11 cellular contexts compared by ENCODE assay signal in the genomic region with DNA sequence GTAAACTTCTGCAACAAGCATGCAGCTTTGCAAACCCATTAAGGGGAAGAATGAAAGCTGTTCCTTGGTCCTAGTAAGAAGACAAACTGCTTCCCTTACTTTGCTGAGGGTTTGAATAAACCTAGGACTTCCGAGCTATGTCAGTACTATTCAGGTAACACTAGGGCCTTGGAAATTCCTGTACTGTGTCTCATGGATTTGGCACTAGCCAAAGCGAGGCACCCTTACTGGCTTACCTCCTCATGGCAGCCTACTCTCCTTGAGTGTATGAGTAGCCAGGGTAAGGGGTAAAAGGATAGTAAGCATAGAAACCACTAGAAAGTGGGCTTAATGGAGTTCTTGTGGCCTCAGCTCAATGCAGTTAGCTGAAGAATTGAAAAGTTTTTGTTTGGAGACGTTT.
DNase-seq lines count a peak whose midpoint lies in the region; ATAC-seq and TF ChIP-seq lines count a peak whose summit lies in the region.
"Had no signal": no experiment of that assay in that cellular context is flagged by ENCODE, and none has a peak within 500 bp of the region (broad histone marks: within the 10 kb centered on the region; RNA-seq: fewer than 3 reads in every experiment).

No MANE protein-coding gene starts in this region.

- H4K20me1 ChIP-seq in Loucy (ENCODE audit: insufficient read depth, low read length, poor library complexity, severe bottlenecking), result no peaks in the 10 kb centered on the region

- H3F3A ChIP-seq in Loucy (ENCODE audit: low read depth), result no peaks in the 10 kb centered on the region

- no peaks in the 10 kb centered on the region; the same call in 1 of the 2 replicates for H3K9me2 ChIP-seq in Loucy (replicated peaks; ENCODE audit: low read depth, low read length)

- no peak for TF ChIP-seq CTCF in Loucy (conservative IDR thresholded peaks at IDR 0.05; ENCODE audit: low read length)
- TF ChIP-seq CTCF in WTC11 (IDR thresholded peaks at IDR 0.05), result no peak
- no peak for TF ChIP-seq CTCF in epithelial cell of esophagus (IDR thresholded peaks at IDR 0.05; ENCODE audit: insufficient read depth, low read depth, low read length, missing control alignments)
- no peak for TF ChIP-seq CTCF in omental fat pad (IDR thresholded peaks at IDR 0.05)

- H3K27me3 ChIP-seq in Loucy (ENCODE audit: insufficient read depth, low read length, poor library complexity, severe bottlenecking), result no peaks in the 10 kb centered on the region

- H3K27ac Mint-ChIP-seq in WTC11, result no peak overlapping the region
- H3K27ac Mint-ChIP-seq: CD4-positive, CD25-positive, alpha-beta regulatory T cell; IgD-negative memory B cell had no signal

- H3K4me3 ChIP-seq in Loucy (ENCODE audit: low read length, poor library complexity, severe bottlenecking) (no peak overlapping the region), epithelial cell of esophagus (ENCODE audit: low read length) (no peak overlapping the region)
- H3K4me3 ChIP-seq: HAP-1 had no signal

- H3K4me2 ChIP-seq in Loucy (ENCODE audit: low read depth, low read length, poor library complexity, severe bottlenecking), result no peak overlapping the region

- H3K4me1 Mint-ChIP-seq in WTC11, result peaks cover 14% of the 10 kb centered on the region
- H3K4me1 Mint-ChIP-seq: CD4-positive, CD25-positive, alpha-beta regulatory T cell; IgD-negative memory B cell had no signal

- no peaks in the 10 kb centered on the region for H3K9me3 ChIP-seq in Loucy (ENCODE audit: insufficient read depth, low read depth, low read length)
- H3K9me3 ChIP-seq: HAP-1 had no signal

- peak overlapping the region; percentile 61; the same call in 1 of the 2 replicates for H2AFZ ChIP-seq in Loucy (ENCODE audit: low read length)

- ATAC-seq in WTC11 (peak; percentile 53), omental fat pad (ENCODE audit: low FRiP score) (no peak)

- DNase-seq in WTC11 (ENCODE audit: low spot score) (no peak), epithelial cell of esophagus (ENCODE audit: low read depth) (peak; percentile 48), kidney tubule cell (ENCODE audit: low spot score) (peak; percentile 15), omental fat pad (ENCODE audit: low spot score) (no peak), DMS153 treated with DMSO at 0.1 percent for 48 hours (lab: John Stamatoyannopoulos, UW; ENCODE audit: unreplicated experiment) (no peak), NCI-H2029 treated with DMSO at 0.1 percent for 48 hours (lab: John Stamatoyannopoulos, UW) (no peak)
- DNase-seq: CD4-positive, CD25-positive, alpha-beta regulatory T cell; GOT3 had no signal

- no peaks in the 10 kb centered on the region for H3K4me1 ChIP-seq in Loucy (ENCODE audit: insufficient read depth, low read length, poor library complexity, severe bottlenecking)
- H3K4me1 ChIP-seq: HAP-1 had no signal

- no peaks in the 10 kb centered on the region for H3K36me3 Mint-ChIP-seq in WTC11
- H3K36me3 Mint-ChIP-seq: CD4-positive, CD25-positive, alpha-beta regulatory T cell; IgD-negative memory B cell had no signal

- no peaks in the 10 kb centered on the region for H3K79me2 ChIP-seq in Loucy (ENCODE audit: insufficient read depth, low read length)

- no peak overlapping the region for H3K4me3 Mint-ChIP-seq in WTC11
- H3K4me3 Mint-ChIP-seq: CD4-positive, CD25-positive, alpha-beta regulatory T cell; IgD-negative memory B cell had no signal

- CTCF ChIA-PET in WTC11 (lab: Charles Lee), result no interaction called here

- H3K9ac ChIP-seq in Loucy (ENCODE audit: low read depth, low read length, poor library complexity, severe bottlenecking), result no peak overlapping the region

- POLR2A ChIA-PET in WTC11 (lab: Charles Lee), result no interaction called here

- no peaks in the 10 kb centered on the region for H3K27me3 Mint-ChIP-seq in WTC11 (ENCODE audit: low read depth)
- H3K27me3 Mint-ChIP-seq: IgD-negative memory B cell had no signal

- no peaks in the 10 kb centered on the region for H3K36me3 ChIP-seq in Loucy (ENCODE audit: insufficient read depth, low read length)
- H3K36me3 ChIP-seq: HAP-1 had no signal

- no peaks in the 10 kb centered on the region for H3K9me3 Mint-ChIP-seq in WTC11
- H3K9me3 Mint-ChIP-seq: IgD-negative memory B cell had no signal

TF ChIP-seq in WTC11, 78 proteins besides CTCF, POLR2A, EP300 and RAD21:
- TF ChIP-seq ESRRA (CRISPR knock-in tag; IDR thresholded peaks at IDR 0.05; ENCODE audit: borderline replicate concordance) (no peak), ZBTB21 (CRISPR knock-in tag; IDR thresholded peaks at IDR 0.05; ENCODE audit: borderline replicate concordance) (no peak), ETV6 (CRISPR knock-in tag; IDR thresholded peaks at IDR 0.05) (no peak), ZNF232 (CRISPR knock-in tag; IDR thresholded peaks at IDR 0.05) (no peak), RORB (CRISPR knock-in tag; IDR thresholded peaks at IDR 0.05) (no peak), NR1H2 (CRISPR knock-in tag; IDR thresholded peaks at IDR 0.05) (no peak)
- TF ChIP-seq, protein P1, sequence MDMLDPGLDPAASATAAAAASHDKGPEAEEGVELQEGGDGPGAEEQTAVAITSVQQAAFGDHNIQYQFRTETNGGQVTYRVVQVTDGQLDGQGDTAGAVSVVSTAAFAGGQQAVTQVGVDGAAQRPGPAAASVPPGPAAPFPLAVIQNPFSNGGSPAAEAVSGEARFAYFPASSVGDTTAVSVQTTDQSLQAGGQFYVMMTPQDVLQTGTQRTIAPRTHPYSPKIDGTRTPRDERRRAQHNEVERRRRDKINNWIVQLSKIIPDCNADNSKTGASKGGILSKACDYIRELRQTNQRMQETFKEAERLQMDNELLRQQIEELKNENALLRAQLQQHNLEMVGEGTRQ (CRISPR knock-in tag; IDR thresholded peaks at IDR 0.05), result no peak
- TF ChIP-seq, protein P2, sequence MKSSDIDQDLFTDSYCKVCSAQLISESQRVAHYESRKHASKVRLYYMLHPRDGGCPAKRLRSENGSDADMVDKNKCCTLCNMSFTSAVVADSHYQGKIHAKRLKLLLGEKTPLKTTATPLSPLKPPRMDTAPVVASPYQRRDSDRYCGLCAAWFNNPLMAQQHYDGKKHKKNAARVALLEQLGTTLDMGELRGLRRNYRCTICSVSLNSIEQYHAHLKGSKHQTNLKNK (CRISPR knock-in tag; IDR thresholded peaks at IDR 0.05), result no peak
- TF ChIP-seq, protein P3, sequence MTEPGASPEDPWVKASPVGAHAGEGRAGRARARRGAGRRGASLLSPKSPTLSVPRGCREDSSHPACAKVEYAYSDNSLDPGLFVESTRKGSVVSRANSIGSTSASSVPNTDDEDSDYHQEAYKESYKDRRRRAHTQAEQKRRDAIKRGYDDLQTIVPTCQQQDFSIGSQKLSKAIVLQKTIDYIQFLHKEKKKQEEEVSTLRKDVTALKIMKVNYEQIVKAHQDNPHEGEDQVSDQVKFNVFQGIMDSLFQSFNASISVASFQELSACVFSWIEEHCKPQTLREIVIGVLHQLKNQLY (CRISPR knock-in tag; IDR thresholded peaks at IDR 0.05), result no peak
- TF ChIP-seq, protein P4, sequence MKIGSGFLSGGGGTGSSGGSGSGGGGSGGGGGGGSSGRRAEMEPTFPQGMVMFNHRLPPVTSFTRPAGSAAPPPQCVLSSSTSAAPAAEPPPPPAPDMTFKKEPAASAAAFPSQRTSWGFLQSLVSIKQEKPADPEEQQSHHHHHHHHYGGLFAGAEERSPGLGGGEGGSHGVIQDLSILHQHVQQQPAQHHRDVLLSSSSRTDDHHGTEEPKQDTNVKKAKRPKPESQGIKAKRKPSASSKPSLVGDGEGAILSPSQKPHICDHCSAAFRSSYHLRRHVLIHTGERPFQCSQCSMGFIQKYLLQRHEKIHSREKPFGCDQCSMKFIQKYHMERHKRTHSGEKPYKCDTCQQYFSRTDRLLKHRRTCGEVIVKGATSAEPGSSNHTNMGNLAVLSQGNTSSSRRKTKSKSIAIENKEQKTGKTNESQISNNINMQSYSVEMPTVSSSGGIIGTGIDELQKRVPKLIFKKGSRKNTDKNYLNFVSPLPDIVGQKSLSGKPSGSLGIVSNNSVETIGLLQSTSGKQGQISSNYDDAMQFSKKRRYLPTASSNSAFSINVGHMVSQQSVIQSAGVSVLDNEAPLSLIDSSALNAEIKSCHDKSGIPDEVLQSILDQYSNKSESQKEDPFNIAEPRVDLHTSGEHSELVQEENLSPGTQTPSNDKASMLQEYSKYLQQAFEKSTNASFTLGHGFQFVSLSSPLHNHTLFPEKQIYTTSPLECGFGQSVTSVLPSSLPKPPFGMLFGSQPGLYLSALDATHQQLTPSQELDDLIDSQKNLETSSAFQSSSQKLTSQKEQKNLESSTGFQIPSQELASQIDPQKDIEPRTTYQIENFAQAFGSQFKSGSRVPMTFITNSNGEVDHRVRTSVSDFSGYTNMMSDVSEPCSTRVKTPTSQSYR (CRISPR knock-in tag; IDR thresholded peaks at IDR 0.05), result no peak
- TF ChIP-seq, protein P5, sequence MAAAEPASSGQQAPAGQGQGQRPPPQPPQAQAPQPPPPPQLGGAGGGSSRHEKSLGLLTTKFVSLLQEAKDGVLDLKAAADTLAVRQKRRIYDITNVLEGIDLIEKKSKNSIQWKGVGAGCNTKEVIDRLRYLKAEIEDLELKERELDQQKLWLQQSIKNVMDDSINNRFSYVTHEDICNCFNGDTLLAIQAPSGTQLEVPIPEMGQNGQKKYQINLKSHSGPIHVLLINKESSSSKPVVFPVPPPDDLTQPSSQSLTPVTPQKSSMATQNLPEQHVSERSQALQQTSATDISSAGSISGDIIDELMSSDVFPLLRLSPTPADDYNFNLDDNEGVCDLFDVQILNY (CRISPR knock-in tag; IDR thresholded peaks at IDR 0.05), result no peak
- TF ChIP-seq, protein P6, sequence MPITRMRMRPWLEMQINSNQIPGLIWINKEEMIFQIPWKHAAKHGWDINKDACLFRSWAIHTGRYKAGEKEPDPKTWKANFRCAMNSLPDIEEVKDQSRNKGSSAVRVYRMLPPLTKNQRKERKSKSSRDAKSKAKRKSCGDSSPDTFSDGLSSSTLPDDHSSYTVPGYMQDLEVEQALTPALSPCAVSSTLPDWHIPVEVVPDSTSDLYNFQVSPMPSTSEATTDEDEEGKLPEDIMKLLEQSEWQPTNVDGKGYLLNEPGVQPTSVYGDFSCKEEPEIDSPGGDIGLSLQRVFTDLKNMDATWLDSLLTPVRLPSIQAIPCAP (CRISPR knock-in tag; IDR thresholded peaks at IDR 0.05), result no peak
- TF ChIP-seq, protein P7, sequence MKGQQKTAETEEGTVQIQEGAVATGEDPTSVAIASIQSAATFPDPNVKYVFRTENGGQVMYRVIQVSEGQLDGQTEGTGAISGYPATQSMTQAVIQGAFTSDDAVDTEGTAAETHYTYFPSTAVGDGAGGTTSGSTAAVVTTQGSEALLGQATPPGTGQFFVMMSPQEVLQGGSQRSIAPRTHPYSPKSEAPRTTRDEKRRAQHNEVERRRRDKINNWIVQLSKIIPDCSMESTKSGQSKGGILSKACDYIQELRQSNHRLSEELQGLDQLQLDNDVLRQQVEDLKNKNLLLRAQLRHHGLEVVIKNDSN (CRISPR knock-in tag; IDR thresholded peaks at IDR 0.05), result no peak

Comparison
In these comparisons a context has a peak if more than half of its experiments do, and no peak if none do; other contexts are left out.
1. DNase-seq: peak in epithelial cell of esophagus (single experiment) and kidney tubule cell (single experiment); none in WTC11 (single experiment), omental fat pad (single experiment), DMS153 treated with DMSO at 0.1 percent for 48 hours (single experiment) and NCI-H2029 treated with DMSO at 0.1 percent for 48 hours (single experiment).